In genomic region chr1:203327684-203328457, GRCh38 we compare ENCODE assay signal across 8 cellular contexts. TPM values are rescaled to one million over a fixed set of nuclear protein-coding genes. Genes with fewer than 3 reads are reported as not detected.
DNase-seq lines count a peak whose midpoint lies in the region; ATAC-seq lines count a peak whose summit lies in the region.

No MANE protein-coding gene starts in this region.

- ATAC-seq in GM19328 (IDR thresholded peaks at IDR 0.05; ENCODE audit: unreplicated experiment) (peak; percentile 16), HG03432 (IDR thresholded peaks at IDR 0.05; ENCODE audit: unreplicated experiment) (peak; percentile 23)
- peak; percentile 68 to 69 for ATAC-seq in natural killer cell treated with Interleukin-12 subunit alpha and Interleukin-12 subunit beta and Interleukin-15 and Interleukin-18, amount 100 ng/mL, for 72 hours

- DNase-seq in COLO829 (ENCODE audit: low spot score) (peak; percentile 63), NOMO-1 treated with DMSO at 0.1 percent for 48 hours (lab: John Stamatoyannopoulos, UW; ENCODE audit: unreplicated experiment) (peak; percentile 84), fibroblast of peridontal ligament (ENCODE audit: extremely low read depth) (peak; percentile 51), GOT3 (lab: John Stamatoyannopoulos, UW) (no peak)
- DNase-seq in activated T-helper 2 cell treated with anti-CD3 and anti-CD28 coated beads, Interferon-gamma antibody, Interleukin-2, Interleukin-4, amounts not matched to agents 10 μg/mL and 5 μg/mL and 100 μg/mL, durations not matched to agents 14 hours and 24 hours and 36 hours (ENCODE audit: low spot score): peak; percentile 73
- peak; percentile 78 for DNase-seq in natural killer cell treated with Interleukin-12 subunit alpha and Interleukin-12 subunit beta and Interleukin-15 and Interleukin-18, amount 100 ng/mL, for 72 hours (ENCODE audit: low spot score)

- H3K27ac Mint-ChIP-seq in activated T-helper 2 cell treated with anti-CD3 and anti-CD28 coated beads, Interferon-gamma antibody, Interleukin-2, Interleukin-4, amounts not matched to agents 10 μg/mL and 5 μg/mL and 100 μg/mL, durations not matched to agents 14 hours and 24 hours and 36 hours: peak overlapping the region; percentile 96
- peak overlapping the region; percentile 94 to 95 for H3K27ac Mint-ChIP-seq in natural killer cell treated with Interleukin-12 subunit alpha and Interleukin-12 subunit beta and Interleukin-15 and Interleukin-18, amount 100 ng/mL, for 72 hours

- H3K27me3 Mint-ChIP-seq in activated T-helper 2 cell treated with anti-CD3 and anti-CD28 coated beads, Interferon-gamma antibody, Interleukin-2, Interleukin-4, amounts not matched to agents 10 μg/mL and 5 μg/mL and 100 μg/mL, durations not matched to agents 14 hours and 24 hours and 36 hours (ENCODE audit: low read depth): no peaks in the 10 kb centered on the region
- no peaks in the 10 kb centered on the region for H3K27me3 Mint-ChIP-seq in natural killer cell treated with Interleukin-12 subunit alpha and Interleukin-12 subunit beta and Interleukin-15 and Interleukin-18, amount 100 ng/mL, for 72 hours

- intact Hi-C loops in activated T-helper 2 cell treated with anti-CD3 and anti-CD28 coated beads, Interferon-gamma antibody, Interleukin-2, Interleukin-4, amounts not matched to agents 10 μg/mL and 5 μg/mL and 100 μg/mL, durations not matched to agents 14 hours and 24 hours and 36 hours (cut with micrococcal nuclease): loop anchor here (1.0 to 10.0 kb wide), 6 partner anchors 12 to 467 kb away; partner anchors contain the start of genes LAX1, ZBED6 and ZC3H11A

- peak overlapping the region; percentile 78 for H3K4me3 Mint-ChIP-seq in activated T-helper 2 cell treated with anti-CD3 and anti-CD28 coated beads, Interferon-gamma antibody, Interleukin-2, Interleukin-4, amounts not matched to agents 10 μg/mL and 5 μg/mL and 100 μg/mL, durations not matched to agents 14 hours and 24 hours and 36 hours (ENCODE audit: low read depth)
- peak overlapping the region; percentile 93 for H3K4me3 Mint-ChIP-seq in natural killer cell treated with Interleukin-12 subunit alpha and Interleukin-12 subunit beta and Interleukin-15 and Interleukin-18, amount 100 ng/mL, for 72 hours

- H3K36me3 Mint-ChIP-seq in activated T-helper 2 cell treated with anti-CD3 and anti-CD28 coated beads, Interferon-gamma antibody, Interleukin-2, Interleukin-4, amounts not matched to agents 10 μg/mL and 5 μg/mL and 100 μg/mL, durations not matched to agents 14 hours and 24 hours and 36 hours (ENCODE audit: low read depth): no peaks in the 10 kb centered on the region
- H3K36me3 Mint-ChIP-seq in natural killer cell treated with Interleukin-12 subunit alpha and Interleukin-12 subunit beta and Interleukin-15 and Interleukin-18, amount 100 ng/mL, for 72 hours: no peaks in the 10 kb centered on the region

- no peaks in the 10 kb centered on the region for H3K9me3 Mint-ChIP-seq in activated T-helper 2 cell treated with anti-CD3 and anti-CD28 coated beads, Interferon-gamma antibody, Interleukin-2, Interleukin-4, amounts not matched to agents 10 μg/mL and 5 μg/mL and 100 μg/mL, durations not matched to agents 14 hours and 24 hours and 36 hours
- H3K9me3 Mint-ChIP-seq in natural killer cell treated with Interleukin-12 subunit alpha and Interleukin-12 subunit beta and Interleukin-15 and Interleukin-18, amount 100 ng/mL, for 72 hours: no peaks in the 10 kb centered on the region

- peaks cover 54% of the 10 kb centered on the region for H3K4me1 Mint-ChIP-seq in activated T-helper 2 cell treated with anti-CD3 and anti-CD28 coated beads, Interferon-gamma antibody, Interleukin-2, Interleukin-4, amounts not matched to agents 10 μg/mL and 5 μg/mL and 100 μg/mL, durations not matched to agents 14 hours and 24 hours and 36 hours (ENCODE audit: low read depth)
- H3K4me1 Mint-ChIP-seq in natural killer cell treated with Interleukin-12 subunit alpha and Interleukin-12 subunit beta and Interleukin-15 and Interleukin-18, amount 100 ng/mL, for 72 hours (ENCODE audit: low read depth in 2 of 2): peaks cover 51% of the 10 kb centered on the region in 2 donors

RNA-seq across cellular contexts. Expression of gene BTG2, which starts 22.6 kb away (rescaled TPM):
- 98.1 and 98.8 TPM in 2 replicates for total RNA-seq in activated T-helper 2 cell treated with anti-CD3 and anti-CD28 coated beads, Interferon-gamma antibody, Interleukin-2, Interleukin-4, amounts not matched to agents 10 μg/mL and 5 μg/mL and 100 μg/mL, durations not matched to agents 14 hours and 24 hours and 36 hours
- total RNA-seq in natural killer cell treated with Interleukin-12 subunit alpha and Interleukin-12 subunit beta and Interleukin-15 and Interleukin-18, amount 100 ng/mL, for 72 hours: 100 to 1,000 TPM in 1 of 2 donors, 10 to 100 TPM in 1; 82.6 to 157 TPM

RNA-seq across cellular contexts. Expression of gene FMOD, which starts 23.1 kb away (rescaled TPM):
- 4.0 and 5.4 TPM in 2 replicates for total RNA-seq in activated T-helper 2 cell treated with anti-CD3 and anti-CD28 coated beads, Interferon-gamma antibody, Interleukin-2, Interleukin-4, amounts not matched to agents 10 μg/mL and 5 μg/mL and 100 μg/mL, durations not matched to agents 14 hours and 24 hours and 36 hours
- total RNA-seq in natural killer cell treated with Interleukin-12 subunit alpha and Interleukin-12 subunit beta and Interleukin-15 and Interleukin-18, amount 100 ng/mL, for 72 hours: not detected

Comparison
In these comparisons a context has a peak if more than half of its experiments do, and no peak if none do; other contexts are left out.
1. ATAC-seq: peak in every context shown above with its lines; median percentile 68 in natural killer cell treated with Interleukin-12 subunit alpha and Interleukin-12 subunit beta and Interleukin-15 and Interleukin-18, amount 100 ng/mL, for 72 hours; 23 in HG03432; 16 in GM19328.